In the genomic region with DNA sequence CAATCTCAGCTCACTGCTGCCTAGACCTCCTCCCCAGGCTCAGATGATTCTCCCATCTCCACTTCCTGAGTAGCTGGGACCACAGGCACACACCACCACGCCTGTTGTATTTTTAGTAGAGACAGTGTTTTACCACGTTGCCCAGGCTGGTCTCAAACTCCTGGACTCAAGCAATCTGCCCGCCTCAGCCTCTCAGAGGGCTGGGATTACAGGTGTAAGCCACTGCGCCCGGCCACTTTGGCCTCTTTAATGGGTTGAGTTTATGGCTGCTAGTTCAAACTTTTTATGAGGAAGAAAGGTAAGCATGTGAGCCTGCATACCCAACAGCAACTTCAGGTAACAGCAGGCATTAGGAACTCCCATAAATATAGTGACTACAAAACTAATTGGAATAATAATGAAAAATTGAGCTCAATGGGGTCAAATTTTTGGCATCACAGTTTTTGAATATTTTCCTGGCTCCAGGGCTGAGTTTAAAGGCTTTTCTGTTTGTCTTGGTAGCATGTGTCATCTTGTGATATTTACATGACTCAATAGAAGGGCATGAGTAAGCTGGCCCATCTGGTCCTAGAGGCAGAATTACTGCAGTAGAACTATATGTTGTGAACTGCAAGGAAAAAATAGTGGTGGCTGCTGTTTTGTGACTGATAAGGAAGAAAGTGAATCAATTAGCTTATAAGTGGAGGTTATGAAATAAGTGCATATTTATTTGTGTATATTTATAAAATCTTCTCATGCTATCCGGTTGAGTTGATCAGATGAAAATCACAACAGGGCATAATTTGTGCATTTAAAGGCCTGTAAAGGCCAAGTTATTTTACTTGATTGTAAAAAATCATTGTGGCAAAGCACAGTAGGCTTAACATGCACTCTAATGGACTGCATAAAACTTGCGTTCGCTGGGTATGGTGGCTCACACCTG, we compare ENCODE assay signal across 1 cellular context.
A peak's percentile ranks its signal among the peaks of the same experiment; 100 is the strongest.
TF ChIP-seq lines count a peak whose summit lies in the region.

No MANE protein-coding gene starts in this region.

TF ChIP-seq in HepG2, 621 proteins besides CTCF, POLR2A, EP300 and RAD21 (continued from another document and continues in another):
- TF ChIP-seq, protein P1, sequence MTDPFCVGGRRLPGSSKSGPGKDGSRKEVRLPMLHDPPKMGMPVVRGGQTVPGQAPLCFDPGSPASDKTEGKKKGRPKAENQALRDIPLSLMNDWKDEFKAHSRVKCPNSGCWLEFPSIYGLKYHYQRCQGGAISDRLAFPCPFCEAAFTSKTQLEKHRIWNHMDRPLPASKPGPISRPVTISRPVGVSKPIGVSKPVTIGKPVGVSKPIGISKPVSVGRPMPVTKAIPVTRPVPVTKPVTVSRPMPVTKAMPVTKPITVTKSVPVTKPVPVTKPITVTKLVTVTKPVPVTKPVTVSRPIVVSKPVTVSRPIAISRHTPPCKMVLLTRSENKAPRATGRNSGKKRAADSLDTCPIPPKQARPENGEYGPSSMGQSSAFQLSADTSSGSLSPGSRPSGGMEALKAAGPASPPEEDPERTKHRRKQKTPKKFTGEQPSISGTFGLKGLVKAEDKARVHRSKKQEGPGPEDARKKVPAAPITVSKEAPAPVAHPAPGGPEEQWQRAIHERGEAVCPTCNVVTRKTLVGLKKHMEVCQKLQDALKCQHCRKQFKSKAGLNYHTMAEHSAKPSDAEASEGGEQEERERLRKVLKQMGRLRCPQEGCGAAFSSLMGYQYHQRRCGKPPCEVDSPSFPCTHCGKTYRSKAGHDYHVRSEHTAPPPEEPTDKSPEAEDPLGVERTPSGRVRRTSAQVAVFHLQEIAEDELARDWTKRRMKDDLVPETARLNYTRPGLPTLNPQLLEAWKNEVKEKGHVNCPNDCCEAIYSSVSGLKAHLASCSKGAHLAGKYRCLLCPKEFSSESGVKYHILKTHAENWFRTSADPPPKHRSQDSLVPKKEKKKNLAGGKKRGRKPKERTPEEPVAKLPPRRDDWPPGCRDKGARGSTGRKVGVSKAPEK (CRISPR knock-in tag; IDR thresholded peaks at IDR 0.05; ENCODE audit: borderline replicate concordance), result no peak
- TF ChIP-seq, protein P2, sequence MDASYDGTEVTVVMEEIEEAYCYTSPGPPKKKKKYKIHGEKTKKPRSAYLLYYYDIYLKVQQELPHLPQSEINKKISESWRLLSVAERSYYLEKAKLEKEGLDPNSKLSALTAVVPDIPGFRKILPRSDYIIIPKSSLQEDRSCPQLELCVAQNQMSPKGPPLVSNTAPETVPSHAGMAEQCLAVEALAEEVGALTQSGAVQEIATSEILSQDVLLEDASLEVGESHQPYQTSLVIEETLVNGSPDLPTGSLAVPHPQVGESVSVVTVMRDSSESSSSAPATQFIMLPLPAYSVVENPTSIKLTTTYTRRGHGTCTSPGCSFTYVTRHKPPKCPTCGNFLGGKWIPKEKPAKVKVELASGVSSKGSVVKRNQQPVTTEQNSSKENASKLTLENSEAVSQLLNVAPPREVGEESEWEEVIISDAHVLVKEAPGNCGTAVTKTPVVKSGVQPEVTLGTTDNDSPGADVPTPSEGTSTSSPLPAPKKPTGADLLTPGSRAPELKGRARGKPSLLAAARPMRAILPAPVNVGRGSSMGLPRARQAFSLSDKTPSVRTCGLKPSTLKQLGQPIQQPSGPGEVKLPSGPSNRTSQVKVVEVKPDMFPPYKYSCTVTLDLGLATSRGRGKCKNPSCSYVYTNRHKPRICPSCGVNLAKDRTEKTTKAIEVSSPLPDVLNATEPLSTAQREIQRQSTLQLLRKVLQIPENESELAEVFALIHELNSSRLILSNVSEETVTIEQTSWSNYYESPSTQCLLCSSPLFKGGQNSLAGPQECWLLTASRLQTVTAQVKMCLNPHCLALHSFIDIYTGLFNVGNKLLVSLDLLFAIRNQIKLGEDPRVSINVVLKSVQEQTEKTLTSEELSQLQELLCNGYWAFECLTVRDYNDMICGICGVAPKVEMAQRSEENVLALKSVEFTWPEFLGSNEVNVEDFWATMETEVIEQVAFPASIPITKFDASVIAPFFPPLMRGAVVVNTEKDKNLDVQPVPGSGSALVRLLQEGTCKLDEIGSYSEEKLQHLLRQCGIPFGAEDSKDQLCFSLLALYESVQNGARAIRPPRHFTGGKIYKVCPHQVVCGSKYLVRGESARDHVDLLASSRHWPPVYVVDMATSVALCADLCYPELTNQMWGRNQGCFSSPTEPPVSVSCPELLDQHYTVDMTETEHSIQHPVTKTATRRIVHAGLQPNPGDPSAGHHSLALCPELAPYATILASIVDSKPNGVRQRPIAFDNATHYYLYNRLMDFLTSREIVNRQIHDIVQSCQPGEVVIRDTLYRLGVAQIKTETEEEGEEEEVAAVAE (CRISPR knock-in tag; IDR thresholded peaks at IDR 0.05; ENCODE audit: borderline replicate concordance), result no peak
- TF ChIP-seq SALL1 (CRISPR knock-in tag; IDR thresholded peaks at IDR 0.05) (no peak; the same call in 1 of the 2 replicates), PHF8 (CRISPR knock-in tag; IDR thresholded peaks at IDR 0.05) (no peak), SALL2 (CRISPR knock-in tag; IDR thresholded peaks at IDR 0.05) (no peak), GATAD2A (CRISPR knock-in tag; IDR thresholded peaks at IDR 0.05) (peak; percentile 75), NFIC (IDR thresholded peaks at IDR 0.05; ENCODE audit: low read length) (peak; percentile 73; the same call in 1 of the 2 replicates), ZNF124 (CRISPR knock-in tag; IDR thresholded peaks at IDR 0.05) (no peak), ZNF766 (CRISPR knock-in tag; IDR thresholded peaks at IDR 0.05; ENCODE audit: borderline replicate concordance) (no peak), NR2F1 (CRISPR knock-in tag; IDR thresholded peaks at IDR 0.05) (peak in 1 of 2 experiments; percentile 59; a peak in 2 of 4 replicates), REPIN1 (CRISPR knock-in tag; IDR thresholded peaks at IDR 0.05; ENCODE audit: borderline replicate concordance, low read depth) (no peak), YEATS2 (CRISPR knock-in tag; IDR thresholded peaks at IDR 0.05; ENCODE audit: borderline replicate concordance) (no peak), HMG20A (CRISPR knock-in tag; IDR thresholded peaks at IDR 0.05; ENCODE audit: borderline replicate concordance) (peak; percentile 79; the same call in 1 of the 2 replicates), ASH2L (IDR thresholded peaks at IDR 0.05; ENCODE audit: insufficient read length, low read depth, low read length) (peak; percentile 10), PPARG (CRISPR knock-in tag; conservative IDR thresholded peaks at IDR 0.05) (no peak)
- TF ChIP-seq, protein P3, sequence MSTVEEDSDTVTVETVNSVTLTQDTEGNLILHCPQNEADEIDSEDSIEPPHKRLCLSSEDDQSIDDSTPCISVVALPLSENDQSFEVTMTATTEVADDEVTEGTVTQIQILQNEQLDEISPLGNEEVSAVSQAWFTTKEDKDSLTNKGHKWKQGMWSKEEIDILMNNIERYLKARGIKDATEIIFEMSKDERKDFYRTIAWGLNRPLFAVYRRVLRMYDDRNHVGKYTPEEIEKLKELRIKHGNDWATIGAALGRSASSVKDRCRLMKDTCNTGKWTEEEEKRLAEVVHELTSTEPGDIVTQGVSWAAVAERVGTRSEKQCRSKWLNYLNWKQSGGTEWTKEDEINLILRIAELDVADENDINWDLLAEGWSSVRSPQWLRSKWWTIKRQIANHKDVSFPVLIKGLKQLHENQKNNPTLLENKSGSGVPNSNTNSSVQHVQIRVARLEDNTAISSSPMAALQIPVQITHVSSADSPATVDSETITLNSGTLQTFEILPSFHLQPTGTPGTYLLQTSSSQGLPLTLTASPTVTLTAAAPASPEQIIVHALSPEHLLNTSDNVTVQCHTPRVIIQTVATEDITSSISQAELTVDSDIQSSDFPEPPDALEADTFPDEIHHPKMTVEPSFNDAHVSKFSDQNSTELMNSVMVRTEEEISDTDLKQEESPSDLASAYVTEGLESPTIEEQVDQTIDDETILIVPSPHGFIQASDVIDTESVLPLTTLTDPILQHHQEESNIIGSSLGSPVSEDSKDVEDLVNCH (CRISPR knock-in tag; IDR thresholded peaks at IDR 0.05), result no peak
- TF ChIP-seq, protein P4, sequence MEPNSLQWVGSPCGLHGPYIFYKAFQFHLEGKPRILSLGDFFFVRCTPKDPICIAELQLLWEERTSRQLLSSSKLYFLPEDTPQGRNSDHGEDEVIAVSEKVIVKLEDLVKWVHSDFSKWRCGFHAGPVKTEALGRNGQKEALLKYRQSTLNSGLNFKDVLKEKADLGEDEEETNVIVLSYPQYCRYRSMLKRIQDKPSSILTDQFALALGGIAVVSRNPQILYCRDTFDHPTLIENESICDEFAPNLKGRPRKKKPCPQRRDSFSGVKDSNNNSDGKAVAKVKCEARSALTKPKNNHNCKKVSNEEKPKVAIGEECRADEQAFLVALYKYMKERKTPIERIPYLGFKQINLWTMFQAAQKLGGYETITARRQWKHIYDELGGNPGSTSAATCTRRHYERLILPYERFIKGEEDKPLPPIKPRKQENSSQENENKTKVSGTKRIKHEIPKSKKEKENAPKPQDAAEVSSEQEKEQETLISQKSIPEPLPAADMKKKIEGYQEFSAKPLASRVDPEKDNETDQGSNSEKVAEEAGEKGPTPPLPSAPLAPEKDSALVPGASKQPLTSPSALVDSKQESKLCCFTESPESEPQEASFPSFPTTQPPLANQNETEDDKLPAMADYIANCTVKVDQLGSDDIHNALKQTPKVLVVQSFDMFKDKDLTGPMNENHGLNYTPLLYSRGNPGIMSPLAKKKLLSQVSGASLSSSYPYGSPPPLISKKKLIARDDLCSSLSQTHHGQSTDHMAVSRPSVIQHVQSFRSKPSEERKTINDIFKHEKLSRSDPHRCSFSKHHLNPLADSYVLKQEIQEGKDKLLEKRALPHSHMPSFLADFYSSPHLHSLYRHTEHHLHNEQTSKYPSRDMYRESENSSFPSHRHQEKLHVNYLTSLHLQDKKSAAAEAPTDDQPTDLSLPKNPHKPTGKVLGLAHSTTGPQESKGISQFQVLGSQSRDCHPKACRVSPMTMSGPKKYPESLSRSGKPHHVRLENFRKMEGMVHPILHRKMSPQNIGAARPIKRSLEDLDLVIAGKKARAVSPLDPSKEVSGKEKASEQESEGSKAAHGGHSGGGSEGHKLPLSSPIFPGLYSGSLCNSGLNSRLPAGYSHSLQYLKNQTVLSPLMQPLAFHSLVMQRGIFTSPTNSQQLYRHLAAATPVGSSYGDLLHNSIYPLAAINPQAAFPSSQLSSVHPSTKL (CRISPR knock-in tag; IDR thresholded peaks at IDR 0.05), result peak; percentile 88
- TF ChIP-seq, protein P5, sequence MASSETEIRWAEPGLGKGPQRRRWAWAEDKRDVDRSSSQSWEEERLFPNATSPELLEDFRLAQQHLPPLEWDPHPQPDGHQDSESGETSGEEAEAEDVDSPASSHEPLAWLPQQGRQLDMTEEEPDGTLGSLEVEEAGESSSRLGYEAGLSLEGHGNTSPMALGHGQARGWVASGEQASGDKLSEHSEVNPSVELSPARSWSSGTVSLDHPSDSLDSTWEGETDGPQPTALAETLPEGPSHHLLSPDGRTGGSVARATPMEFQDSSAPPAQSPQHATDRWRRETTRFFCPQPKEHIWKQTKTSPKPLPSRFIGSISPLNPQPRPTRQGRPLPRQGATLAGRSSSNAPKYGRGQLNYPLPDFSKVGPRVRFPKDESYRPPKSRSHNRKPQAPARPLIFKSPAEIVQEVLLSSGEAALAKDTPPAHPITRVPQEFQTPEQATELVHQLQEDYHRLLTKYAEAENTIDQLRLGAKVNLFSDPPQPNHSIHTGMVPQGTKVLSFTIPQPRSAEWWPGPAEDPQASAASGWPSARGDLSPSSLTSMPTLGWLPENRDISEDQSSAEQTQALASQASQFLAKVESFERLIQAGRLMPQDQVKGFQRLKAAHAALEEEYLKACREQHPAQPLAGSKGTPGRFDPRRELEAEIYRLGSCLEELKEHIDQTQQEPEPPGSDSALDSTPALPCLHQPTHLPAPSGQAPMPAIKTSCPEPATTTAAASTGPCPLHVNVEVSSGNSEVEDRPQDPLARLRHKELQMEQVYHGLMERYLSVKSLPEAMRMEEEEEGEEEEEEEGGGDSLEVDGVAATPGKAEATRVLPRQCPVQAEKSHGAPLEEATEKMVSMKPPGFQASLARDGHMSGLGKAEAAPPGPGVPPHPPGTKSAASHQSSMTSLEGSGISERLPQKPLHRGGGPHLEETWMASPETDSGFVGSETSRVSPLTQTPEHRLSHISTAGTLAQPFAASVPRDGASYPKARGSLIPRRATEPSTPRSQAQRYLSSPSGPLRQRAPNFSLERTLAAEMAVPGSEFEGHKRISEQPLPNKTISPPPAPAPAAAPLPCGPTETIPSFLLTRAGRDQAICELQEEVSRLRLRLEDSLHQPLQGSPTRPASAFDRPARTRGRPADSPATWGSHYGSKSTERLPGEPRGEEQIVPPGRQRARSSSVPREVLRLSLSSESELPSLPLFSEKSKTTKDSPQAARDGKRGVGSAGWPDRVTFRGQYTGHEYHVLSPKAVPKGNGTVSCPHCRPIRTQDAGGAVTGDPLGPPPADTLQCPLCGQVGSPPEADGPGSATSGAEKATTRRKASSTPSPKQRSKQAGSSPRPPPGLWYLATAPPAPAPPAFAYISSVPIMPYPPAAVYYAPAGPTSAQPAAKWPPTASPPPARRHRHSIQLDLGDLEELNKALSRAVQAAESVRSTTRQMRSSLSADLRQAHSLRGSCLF (CRISPR knock-in tag; IDR thresholded peaks at IDR 0.05; ENCODE audit: borderline replicate concordance), result no peak
- TF ChIP-seq, protein P6, sequence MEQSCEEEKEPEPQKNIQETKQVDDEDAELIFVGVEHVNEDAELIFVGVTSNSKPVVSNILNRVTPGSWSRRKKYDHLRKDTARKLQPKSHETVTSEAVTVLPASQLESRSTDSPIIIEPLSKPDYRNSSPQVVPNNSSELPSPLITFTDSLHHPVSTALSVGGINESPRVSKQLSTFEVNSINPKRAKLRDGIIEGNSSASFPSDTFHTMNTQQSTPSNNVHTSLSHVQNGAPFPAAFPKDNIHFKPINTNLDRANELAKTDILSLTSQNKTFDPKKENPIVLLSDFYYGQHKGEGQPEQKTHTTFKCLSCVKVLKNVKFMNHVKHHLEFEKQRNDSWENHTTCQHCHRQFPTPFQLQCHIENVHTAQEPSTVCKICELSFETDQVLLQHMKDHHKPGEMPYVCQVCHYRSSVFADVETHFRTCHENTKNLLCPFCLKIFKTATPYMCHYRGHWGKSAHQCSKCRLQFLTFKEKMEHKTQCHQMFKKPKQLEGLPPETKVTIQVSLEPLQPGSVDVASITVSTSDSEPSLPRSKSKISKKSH (CRISPR knock-in tag; IDR thresholded peaks at IDR 0.05; ENCODE audit: borderline replicate concordance), result no peak
- TF ChIP-seq, protein P7, sequence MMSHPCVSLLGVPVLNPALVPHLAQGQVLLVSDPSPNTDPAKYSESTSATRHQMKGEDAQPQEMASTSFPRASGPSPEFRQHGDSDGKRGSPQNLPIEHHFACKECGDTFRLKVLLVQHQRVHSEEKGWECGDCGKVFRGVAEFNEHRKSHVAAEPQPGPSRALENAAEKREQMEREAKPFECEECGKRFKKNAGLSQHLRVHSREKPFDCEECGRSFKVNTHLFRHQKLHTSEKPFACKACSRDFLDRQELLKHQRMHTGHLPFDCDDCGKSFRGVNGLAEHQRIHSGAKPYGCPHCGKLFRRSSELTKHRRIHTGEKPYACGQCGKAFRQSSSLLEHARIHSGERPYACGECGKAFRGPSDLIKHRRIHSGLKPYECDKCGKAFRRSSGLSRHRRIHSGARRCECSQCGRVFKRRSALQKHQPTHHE (CRISPR knock-in tag; IDR thresholded peaks at IDR 0.05; ENCODE audit: borderline replicate concordance), result no peak
- TF ChIP-seq, protein P8, sequence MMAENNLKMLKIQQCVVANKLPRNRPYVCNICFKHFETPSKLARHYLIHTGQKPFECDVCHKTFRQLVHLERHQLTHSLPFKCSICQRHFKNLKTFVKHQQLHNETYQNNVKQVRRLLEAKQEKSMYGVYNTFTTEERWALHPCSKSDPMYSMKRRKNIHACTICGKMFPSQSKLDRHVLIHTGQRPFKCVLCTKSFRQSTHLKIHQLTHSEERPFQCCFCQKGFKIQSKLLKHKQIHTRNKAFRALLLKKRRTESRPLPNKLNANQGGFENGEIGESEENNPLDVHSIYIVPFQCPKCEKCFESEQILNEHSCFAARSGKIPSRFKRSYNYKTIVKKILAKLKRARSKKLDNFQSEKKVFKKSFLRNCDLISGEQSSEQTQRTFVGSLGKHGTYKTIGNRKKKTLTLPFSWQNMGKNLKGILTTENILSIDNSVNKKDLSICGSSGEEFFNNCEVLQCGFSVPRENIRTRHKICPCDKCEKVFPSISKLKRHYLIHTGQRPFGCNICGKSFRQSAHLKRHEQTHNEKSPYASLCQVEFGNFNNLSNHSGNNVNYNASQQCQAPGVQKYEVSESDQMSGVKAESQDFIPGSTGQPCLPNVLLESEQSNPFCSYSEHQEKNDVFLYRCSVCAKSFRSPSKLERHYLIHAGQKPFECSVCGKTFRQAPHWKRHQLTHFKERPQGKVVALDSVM (CRISPR knock-in tag; IDR thresholded peaks at IDR 0.05), result no peak
